31 cellular contexts compared by ENCODE assay signal in genomic region chr3:64921666-64922065, GRCh38.
"Had no signal": no experiment of that assay in that cellular context is flagged by ENCODE, and none has a peak within 500 bp of the region (broad histone marks: within the 10 kb centered on the region; RNA-seq: fewer than 3 reads in every experiment).

No MANE protein-coding gene starts in this region.

- H3K27me3 ChIP-seq: ascending aorta, body of pancreas, breast epithelium, Peyer's patch had no signal

- H3K27ac ChIP-seq: ascending aorta, body of pancreas, Peyer's patch, WERI-Rb-1 had no signal

- H3K9me3 ChIP-seq: ascending aorta, body of pancreas, breast epithelium, Peyer's patch had no signal

- H3K4me1 ChIP-seq: ascending aorta, body of pancreas, breast epithelium, Peyer's patch had no signal

- DNase-seq: activated CD4-positive, alpha-beta T cell treated with anti-CD3 and anti-CD28 coated beads for 1 hour; activated CD4-positive, alpha-beta T cell treated with anti-CD3 and anti-CD28 coated beads for 48 hours; activated CD4-positive, CD25-positive, alpha-beta regulatory T cell; activated CD8-positive, alpha-beta T cell treated with anti-CD3 and anti-CD28 coated beads for 36 hours; activated effector memory CD4-positive, alpha-beta T cell treated with anti-CD3 and anti-CD28 coated beads, Interleukin-2, amount 50 U/mL, for 16 hours; activated naive CD4-positive, alpha-beta T cell; activated naive CD4-positive, alpha-beta T cell treated with anti-CD3 and anti-CD28 coated beads, Interleukin-2, amount 50 U/mL, for 16 hours; activated naive CD8-positive, alpha-beta T cell treated with anti-CD3 and anti-CD28 coated beads for 36 hours; activated T-cell treated with anti-CD3 and anti-CD28 coated beads, Interleukin-2, amount 50 U/mL, for 1 hour; activated T-cell treated with anti-CD3 and anti-CD28 coated beads, Interleukin-2, amount 50 U/mL, for 72 hours; amygdala; body of pancreas; Karpas-422; KBM-7; NCI-H1105; NCI-H1417 treated with DMSO at 0.1 percent for 48 hours; NCI-H187 treated with DMSO at 0.1 percent for 48 hours; NCI-H2081; NCI-H2171 treated with DMSO at 0.1 percent for 48 hours; NCI-H226; NCI-H446 treated with DMSO at 0.1 percent for 48 hours; NCI-H69; PC-3; Peyer's patch; RPMI8226; SIG-M5; SW 1271; T1000; WERI-Rb-1 had no signal

- H3K4me3 ChIP-seq: ascending aorta, body of pancreas, breast epithelium, Peyer's patch had no signal

- H3K36me3 ChIP-seq: ascending aorta, breast epithelium, Peyer's patch, WERI-Rb-1 had no signal
